8 cellular contexts compared by ENCODE assay signal in the genomic region with DNA sequence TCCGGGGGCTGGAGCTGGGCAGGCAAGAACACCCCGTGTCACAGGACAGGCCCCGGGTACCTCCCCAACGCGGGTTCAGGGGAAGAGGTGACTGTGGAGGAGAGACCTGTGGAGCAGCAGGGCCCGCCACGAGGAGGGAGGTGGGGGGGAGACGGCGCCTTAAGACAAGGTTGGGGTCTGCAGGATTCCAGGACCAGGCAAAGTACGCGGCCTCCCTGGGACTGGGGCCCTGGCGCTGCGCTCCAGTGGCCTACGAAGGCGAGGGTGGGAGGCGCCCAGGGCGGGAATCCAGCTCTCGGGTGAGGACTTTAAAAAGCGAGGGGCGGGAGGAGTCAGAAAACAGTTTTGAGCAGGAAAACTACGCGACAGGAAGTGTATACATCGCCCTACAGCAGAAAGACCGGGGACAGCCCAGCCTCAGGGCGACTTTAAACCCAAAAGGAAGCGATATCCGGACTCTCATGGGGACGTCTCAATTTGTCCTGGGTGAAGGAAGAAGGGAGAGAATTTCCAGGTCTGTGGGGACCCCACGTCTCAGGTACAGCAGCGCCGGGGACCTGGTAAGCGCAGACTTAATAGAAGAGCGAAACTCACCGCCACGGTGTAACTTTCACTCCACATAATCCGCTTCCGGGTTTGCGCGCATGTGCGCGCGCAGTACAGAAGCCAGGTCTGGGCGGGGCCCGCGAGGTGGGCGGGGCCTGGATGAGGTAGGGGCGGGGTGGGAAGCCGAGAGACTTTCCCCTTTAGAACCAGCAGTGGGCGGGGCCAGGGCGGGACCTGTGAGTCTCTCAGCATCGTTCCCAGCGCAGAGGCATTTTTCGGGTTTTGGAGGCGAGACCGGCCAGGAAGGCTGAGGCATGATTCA. TPM values are rescaled to one million over a fixed set of nuclear protein-coding genes. Genes with fewer than 3 reads are reported as not detected.
DNase-seq lines count a peak whose midpoint lies in the region; ATAC-seq and TF ChIP-seq lines count a peak whose summit lies in the region.

ZNF83 (minus strand) TSS at position 638 of the 868 bp plus-strand sequence.

- H3K9ac ChIP-seq in Karpas-422 (ENCODE audit: low read length), result peak within 1 kb of the TSS; percentile 95

- H3K4me2 ChIP-seq in Karpas-422 (ENCODE audit: low read depth, low read length, poor library complexity, severe bottlenecking), result peak within 1 kb of the TSS; percentile 100

- no peaks in the 10 kb centered on the region for H3K9me2 ChIP-seq in Karpas-422 (replicated peaks; ENCODE audit: insufficient read depth, low read length)

- no peaks in the 10 kb centered on the region for H3K27me3 ChIP-seq in Karpas-422 (ENCODE audit: low read length)
- H3K27me3 ChIP-seq in stomach, result no peaks in the 10 kb centered on the region

- peak within 1 kb of the TSS; percentile 99 for H3K4me3 Mint-ChIP-seq in neural crest cell

- peak; percentile 79 for TF ChIP-seq POLR2A in Raji (IDR thresholded peaks at IDR 0.05; ENCODE audit: insufficient read depth, low read depth, low read length)
- TF ChIP-seq POLR2A in stomach (IDR thresholded peaks at IDR 0.05), result no peak

- H3K9me3 ChIP-seq in Karpas-422 (ENCODE audit: low read length) (no peaks in the 10 kb centered on the region), stomach (peaks cover 0 to 5% (median 0%) of the 10 kb centered on the region in 4 donors)

- H3K9me3 Mint-ChIP-seq in neural crest cell, result no peaks in the 10 kb centered on the region

- peaks cover 27% of the 10 kb centered on the region for H3K79me2 ChIP-seq in Karpas-422 (ENCODE audit: low read length)

- peak within 1 kb of the TSS; percentile 54; the same call in 1 of the 2 replicates for H2AFZ ChIP-seq in Karpas-422 (ENCODE audit: low read length)

- peaks cover 2% of the 10 kb centered on the region for H3K27me3 Mint-ChIP-seq in neural crest cell (ENCODE audit: low read depth)

- 0 to 2% (median 1%) methylated on average over 54 to 55 of the region's 55 CpGs for WGBS in stomach, 5 donors

- intact Hi-C loops in stomach (cut with DNase I; ENCODE audit: low total_unique reads), result no loop called here

- peaks cover 5% of the 10 kb centered on the region for H3K36me3 Mint-ChIP-seq in neural crest cell (ENCODE audit: low read depth)

- ATAC-seq in GM21737 (IDR thresholded peaks at IDR 0.05; ENCODE audit: unreplicated experiment), result peak; percentile 88

- TF ChIP-seq EP300 in stomach (IDR thresholded peaks at IDR 0.05), result no peak

- H3K27ac Mint-ChIP-seq in neural crest cell (ENCODE audit: unreplicated experiment), result peak within 1 kb of the TSS; percentile 99

- H4K20me1 ChIP-seq in Karpas-422 (ENCODE audit: insufficient read depth, low read depth, low read length), result no peaks in the 10 kb centered on the region

- peak within 1 kb of the TSS; percentile 84 for H3K27ac ChIP-seq in Karpas-422 (ENCODE audit: low read length)
- H3K27ac ChIP-seq in stomach, result peak within 1 kb of the TSS; percentile 82 to 93 (median 88)

- TF ChIP-seq CTCF in foreskin fibroblast (IDR thresholded peaks at IDR 0.05; ENCODE audit: low read depth, low read length) (no peak), neural crest cell (conservative IDR thresholded peaks at IDR 0.05) (no peak), stomach (IDR thresholded peaks at IDR 0.05) (no peak)

- H3K4me1 ChIP-seq in Karpas-422 (ENCODE audit: low read length) (peaks cover 14% of the 10 kb centered on the region), stomach (peaks cover 10 to 24% (median 17%) of the 10 kb centered on the region in 4 donors)

- peak; percentile 85 for DNase-seq in DMS153 (lab: John Stamatoyannopoulos, UW)
- peak; percentile 99 for DNase-seq in Karpas-422
- peak; percentile 95 for DNase-seq in activated gamma-delta T cell (lab: John Stamatoyannopoulos, UW)
- peak; percentile 93 to 99 for DNase-seq in foreskin fibroblast
- DNase-seq in neural crest cell (ENCODE audit: low read depth, low spot score), result peak; percentile 94
- peak; percentile 96 for DNase-seq in stomach

- H3K36me3 ChIP-seq in Karpas-422 (ENCODE audit: insufficient read depth, low read length) (peaks cover 5% of the 10 kb centered on the region; the same call in 1 of the 2 replicates), stomach (peaks cover 0 to 21% (median 14%) of the 10 kb centered on the region in 4 donors)

- H3K4me1 Mint-ChIP-seq in neural crest cell, result peaks cover 23% of the 10 kb centered on the region

- H3K4me3 ChIP-seq in Karpas-422 (ENCODE audit: low read length) (peak within 1 kb of the TSS; percentile 94), foreskin fibroblast (ENCODE audit: low read depth in 1 of 2, low read length in 2 of 2) (peak within 1 kb of the TSS; percentile 77 to 92), stomach (peak within 1 kb of the TSS; percentile 60 to 78 (median 64))

RNA-seq across cellular contexts. Expression of gene ZNF83, which starts in this region (rescaled TPM):
- total RNA-seq in Karpas-422 (2014; rRNA removed; shearing (Covaris generic); ENCODE audit: low replicate concordance), result 95.9 and 115 TPM in 2 replicates
- total RNA-seq in neural crest cell (45.6 and 46.3 TPM in 2 replicates), stomach (100 to 1,000 TPM in 1 of 5 donors, 10 to 100 TPM in 4; 11.0 to 115 (median 35.8) TPM)
- 10 to 100 TPM; 10.3 to 36.5 (median 19.1) TPM for polyA plus RNA-seq in stomach

Comparison
In these comparisons a context has a peak if more than half of its experiments do, and no peak if none do; other contexts are left out.
1. Peak in every context shown above with its lines: DNase-seq, ATAC-seq, H3K4me3 ChIP-seq and H3K27ac ChIP-seq.